Comparison of ENCODE assay signal across 32 cellular contexts in genomic region chr12:53090559-53090958, GRCh38. TPM values are rescaled to one million over a fixed set of nuclear protein-coding genes. Genes with fewer than 3 reads are reported as not detected.
"Had no signal": no experiment of that assay in that cellular context is flagged by ENCODE, and none has a peak within 500 bp of the region (broad histone marks: within the 10 kb centered on the region; RNA-seq: fewer than 3 reads in every experiment).

No MANE protein-coding gene starts in this region.

- H3K36me3 ChIP-seq: WERI-Rb-1 had no signal

- H3K27ac ChIP-seq: WERI-Rb-1 had no signal

- DNase-seq: activated CD4-positive, alpha-beta memory T cell treated with anti-CD3 and anti-CD28 coated beads, Interleukin-2, amount 10 ng/mL, durations not matched to agents 7 days and 5 days; activated CD4-positive, alpha-beta T cell treated with anti-CD3 and anti-CD28 coated beads for 1 hour; activated CD4-positive, alpha-beta T cell treated with anti-CD3 and anti-CD28 coated beads for 48 hours; activated CD4-positive, CD25-positive, alpha-beta regulatory T cell; activated gamma-delta T cell treated with Interleukin-2 at 50 U/mL for 16 hours; activated naive CD4-positive, alpha-beta T cell treated with anti-CD3 and anti-CD28 coated beads for 36 hours; activated T-cell treated with anti-CD3 and anti-CD28 coated beads, Interleukin-2, amount 50 U/mL, for 24 hours; anterior cingulate cortex; caudate nucleus; cerebellar nuclear complex; Karpas-422; KBM-7; NCI-H1092 treated with DMSO at 0.1 percent for 48 hours; NCI-H1417; NCI-H146; NCI-H187; NCI-H2029 treated with DMSO at 0.1 percent for 48 hours; NCI-H2107; NCI-H2171; NCI-H510A; NCI-H526; NCI-H748 treated with DMSO at 0.1 percent for 48 hours; NK-92 treated with Interleukin-12 subunit alpha and Interleukin-12 subunit beta, amount 100 ng/mL, for 24 hours; SHP77; T1000; WERI-Rb-1 had no signal

- FAIRE-seq: bronchial epithelial cell had no signal

- ATAC-seq: activated naive CD4-positive, alpha-beta T cell treated with anti-CD3 and anti-CD28 coated beads, Interleukin-2, amount 50 U/mL, for 72 hours had no signal

RNA-seq across cellular contexts. Expression of gene IGFBP6, which starts 6.9 kb away (rescaled TPM):
- total RNA-seq: activated T-helper 2 cell treated with anti-CD3 and anti-CD28 coated beads, Interferon-gamma antibody, Interleukin-2, Interleukin-4, amounts not matched to agents 10 μg/mL and 5 μg/mL and 100 μg/mL, durations not matched to agents 14 hours and 24 hours and 36 hours; T-helper 1 cell treated with Interleukin-12 subunit alpha and Interleukin-12 subunit beta and Interleukin-4 antibody, amounts not matched to agents 30 ng/mL and 1 ng/mL, for 36 hours had no signal

RNA-seq across cellular contexts. Expression of gene SOAT2, which starts 12.7 kb away (rescaled TPM):
- total RNA-seq: activated T-helper 2 cell treated with anti-CD3 and anti-CD28 coated beads, Interferon-gamma antibody, Interleukin-2, Interleukin-4, amounts not matched to agents 10 μg/mL and 5 μg/mL and 100 μg/mL, durations not matched to agents 14 hours and 24 hours and 36 hours; bronchial epithelial cell; MCF 10A; SK-MEL-5; T-helper 1 cell treated with Interleukin-12 subunit alpha and Interleukin-12 subunit beta and Interleukin-4 antibody, amounts not matched to agents 30 ng/mL and 1 ng/mL, for 36 hours had no signal
